ENCODE assay signal across 1 cellular context in the genomic region with DNA sequence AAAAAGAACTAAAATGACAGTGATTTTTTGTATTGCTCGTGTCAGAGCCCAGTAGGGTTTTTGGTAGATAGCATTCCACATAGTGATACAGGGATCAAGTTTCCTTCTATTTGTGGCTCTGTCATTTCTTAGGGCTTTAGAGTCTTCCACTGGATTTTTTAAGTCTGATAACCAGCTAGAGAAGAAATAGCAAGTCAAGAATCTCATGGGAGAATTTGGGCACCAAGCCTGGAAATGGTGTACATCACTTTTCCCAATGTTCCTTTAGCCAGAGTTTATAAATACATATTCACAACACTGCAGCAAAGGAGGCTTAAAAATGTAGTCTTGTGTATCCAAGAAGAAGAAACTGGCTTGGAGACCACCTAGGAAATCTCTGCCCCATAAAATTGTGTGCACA.
TF ChIP-seq lines count a peak whose summit lies in the region.

No MANE protein-coding gene starts in this region.

TF ChIP-seq in IMR-90, 13 proteins besides CTCF, POLR2A, EP300 and RAD21 (continued from another document):
- TF ChIP-seq, protein P1, sequence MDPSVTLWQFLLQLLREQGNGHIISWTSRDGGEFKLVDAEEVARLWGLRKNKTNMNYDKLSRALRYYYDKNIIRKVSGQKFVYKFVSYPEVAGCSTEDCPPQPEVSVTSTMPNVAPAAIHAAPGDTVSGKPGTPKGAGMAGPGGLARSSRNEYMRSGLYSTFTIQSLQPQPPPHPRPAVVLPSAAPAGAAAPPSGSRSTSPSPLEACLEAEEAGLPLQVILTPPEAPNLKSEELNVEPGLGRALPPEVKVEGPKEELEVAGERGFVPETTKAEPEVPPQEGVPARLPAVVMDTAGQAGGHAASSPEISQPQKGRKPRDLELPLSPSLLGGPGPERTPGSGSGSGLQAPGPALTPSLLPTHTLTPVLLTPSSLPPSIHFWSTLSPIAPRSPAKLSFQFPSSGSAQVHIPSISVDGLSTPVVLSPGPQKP (IDR thresholded peaks at IDR 0.05; ENCODE audit: borderline replicate concordance, low read depth, low read length) = no peak
- TF ChIP-seq MAFK (IDR thresholded peaks at IDR 0.05; ENCODE audit: low read depth, low read length) (no peak), MAZ (IDR thresholded peaks at IDR 0.05; ENCODE audit: borderline replicate concordance, low read depth, low read length) (no peak), CHD1 (IDR thresholded peaks at IDR 0.05; ENCODE audit: low read depth, low read length) (no peak), RCOR1 (IDR thresholded peaks at IDR 0.05; ENCODE audit: insufficient replicate concordance, low read length) (no peak), BHLHE40 (IDR thresholded peaks at IDR 0.05; ENCODE audit: low read depth, low read length) (no peak), RFX5 (IDR thresholded peaks at IDR 0.05; ENCODE audit: low read depth, low read length) (no peak)
